1 cellular context compared by ENCODE assay signal in the genomic region with DNA sequence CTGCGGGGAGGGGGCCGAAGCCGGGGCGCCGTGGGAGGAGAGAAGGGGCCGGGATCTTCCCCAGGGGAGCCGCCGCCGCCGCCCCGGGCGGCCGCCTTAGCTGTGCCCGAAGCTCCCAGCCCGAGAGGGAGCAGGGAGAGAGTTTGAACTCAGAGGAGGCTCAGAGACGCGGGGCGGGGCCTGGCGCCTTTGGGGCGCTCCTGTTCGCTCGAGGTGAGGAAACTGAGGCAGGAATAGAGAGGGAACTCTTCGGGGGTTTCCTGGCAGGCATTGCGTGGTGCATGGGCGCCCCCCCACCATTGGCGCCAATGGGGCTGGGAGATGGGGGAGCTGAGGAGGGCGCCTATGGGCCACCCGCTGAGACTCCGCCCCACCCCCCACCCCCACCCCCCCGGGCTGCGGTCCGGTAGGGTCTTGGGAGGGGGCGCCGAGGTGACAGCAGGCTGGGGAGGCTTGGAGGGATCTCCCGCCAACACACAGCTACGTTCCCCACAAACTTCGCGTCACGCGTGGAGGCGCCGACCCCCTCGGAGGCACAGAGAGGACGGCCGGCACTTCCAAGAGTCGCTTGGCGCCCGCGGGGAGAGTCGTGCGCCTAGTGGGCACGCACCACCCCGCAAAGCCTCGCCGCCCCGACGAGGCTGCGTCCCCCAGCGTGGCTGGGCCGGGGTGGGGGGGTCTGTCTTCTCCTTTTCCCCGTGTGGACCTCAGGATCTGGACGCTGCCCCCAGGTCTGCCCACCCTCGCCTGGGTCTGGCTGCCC.
A peak's percentile ranks its signal among the peaks of the same experiment; 100 is the strongest.
TF ChIP-seq lines count a peak whose summit lies in the region.

No MANE protein-coding gene starts in this region.

TF ChIP-seq in HepG2, 621 proteins besides CTCF, POLR2A, EP300 and RAD21 (continues in another document):
- no peak for TF ChIP-seq PAF1 (CRISPR knock-in tag; IDR thresholded peaks at IDR 0.05)
- 0 out of 2 replicates have a peak, but pooled peaks have one; percentile 54 for TF ChIP-seq ZNF430 (CRISPR knock-in tag; IDR thresholded peaks at IDR 0.05)
- no peak for TF ChIP-seq SIX4 (CRISPR knock-in tag; IDR thresholded peaks at IDR 0.05)
- no peak for TF ChIP-seq SATB2 (CRISPR knock-in tag; IDR thresholded peaks at IDR 0.05)
- TF ChIP-seq KMT2B (CRISPR knock-in tag; IDR thresholded peaks at IDR 0.05): no peak
- TF ChIP-seq RBM22 (optimal IDR thresholded peaks at IDR 0.05; ENCODE audit: low read length): peak; percentile 74
- peak; percentile 72 for TF ChIP-seq TOPORS (CRISPR knock-in tag; IDR thresholded peaks at IDR 0.05)
- TF ChIP-seq REST (IDR thresholded peaks at IDR 0.05; ENCODE audit: borderline replicate concordance in 1 of 2, low read depth in 1 of 2, low read length in 2 of 2): peak in 1 of 2 experiments; percentile 61; a peak in 1 of 4 replicates
- no peak for TF ChIP-seq SP140L (CRISPR knock-in tag; IDR thresholded peaks at IDR 0.05; ENCODE audit: borderline replicate concordance)
- TF ChIP-seq, protein P1, sequence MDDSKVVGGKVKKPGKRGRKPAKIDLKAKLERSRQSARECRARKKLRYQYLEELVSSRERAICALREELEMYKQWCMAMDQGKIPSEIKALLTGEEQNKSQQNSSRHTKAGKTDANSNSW (CRISPR knock-in tag; IDR thresholded peaks at IDR 0.05; ENCODE audit: borderline replicate concordance): no peak
- TF ChIP-seq ZNF446 (CRISPR knock-in tag; IDR thresholded peaks at IDR 0.05): peak; percentile 50; the same call in 1 of the 2 replicates
- TF ChIP-seq ZFP36L2 (CRISPR knock-in tag; IDR thresholded peaks at IDR 0.05): no peak
- TF ChIP-seq ZNF121 (CRISPR knock-in tag; IDR thresholded peaks at IDR 0.05): 0 out of 2 replicates have a peak, but pooled peaks have one; percentile 25
- no peak for TF ChIP-seq FOXA1 (IDR thresholded peaks at IDR 0.05)
- TF ChIP-seq FOXA1 (CRISPR knock-in tag; IDR thresholded peaks at IDR 0.05): no peak
- TF ChIP-seq ZNF674 (CRISPR knock-in tag; IDR thresholded peaks at IDR 0.05; ENCODE audit: low read depth): peak; percentile 76; the same call in 1 of the 2 replicates
- TF ChIP-seq MYNN (CRISPR knock-in tag; IDR thresholded peaks at IDR 0.05; ENCODE audit: low read depth): peak; percentile 60; the same call in 1 of the 2 replicates
- peak; percentile 56 for TF ChIP-seq DMAP1 (CRISPR knock-in tag; IDR thresholded peaks at IDR 0.05)
- no peak; the same call in 1 of the 2 replicates for TF ChIP-seq KLF11 (CRISPR knock-in tag; IDR thresholded peaks at IDR 0.05)
- TF ChIP-seq, protein P2, sequence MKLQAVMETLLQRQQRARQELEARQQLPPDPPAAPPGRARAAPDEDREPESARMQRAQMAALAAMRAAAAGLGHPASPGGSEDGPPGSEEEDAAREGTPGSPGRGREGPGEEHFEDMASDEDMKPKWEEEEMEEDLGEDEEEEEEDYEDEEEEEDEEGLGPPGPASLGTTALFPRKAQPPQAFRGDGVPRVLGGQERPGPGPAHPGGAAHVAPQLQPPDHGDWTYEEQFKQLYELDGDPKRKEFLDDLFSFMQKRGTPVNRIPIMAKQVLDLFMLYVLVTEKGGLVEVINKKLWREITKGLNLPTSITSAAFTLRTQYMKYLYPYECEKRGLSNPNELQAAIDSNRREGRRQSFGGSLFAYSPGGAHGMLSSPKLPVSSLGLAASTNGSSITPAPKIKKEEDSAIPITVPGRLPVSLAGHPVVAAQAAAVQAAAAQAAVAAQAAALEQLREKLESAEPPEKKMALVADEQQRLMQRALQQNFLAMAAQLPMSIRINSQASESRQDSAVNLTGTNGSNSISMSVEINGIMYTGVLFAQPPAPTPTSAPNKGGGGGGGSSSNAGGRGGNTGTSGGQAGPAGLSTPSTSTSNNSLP (IDR thresholded peaks at IDR 0.05; ENCODE audit: low read depth, low read length): no peak
- peak; percentile 26; the same call in 1 of the 2 replicates for TF ChIP-seq ZNF414 (CRISPR knock-in tag; IDR thresholded peaks at IDR 0.05)
- TF ChIP-seq SALL2 (CRISPR knock-in tag; IDR thresholded peaks at IDR 0.05): peak; percentile 10; the same call in 1 of the 2 replicates
- TF ChIP-seq TBL1XR1 (IDR thresholded peaks at IDR 0.05; ENCODE audit: borderline replicate concordance, low read length, partially characterized antibody): peak; percentile 41
- TF ChIP-seq HNRNPL (IDR thresholded peaks at IDR 0.05; ENCODE audit: low read depth, low read length): peak; percentile 93
- peak; percentile 44 for TF ChIP-seq ZC3H4 (CRISPR knock-in tag; IDR thresholded peaks at IDR 0.05; ENCODE audit: borderline replicate concordance)
- no peak; the same call in 1 of the 2 replicates for TF ChIP-seq ZNF224 (CRISPR knock-in tag; IDR thresholded peaks at IDR 0.05)
- TF ChIP-seq CBFB (CRISPR knock-in tag; IDR thresholded peaks at IDR 0.05): no peak; the same call in 1 of the 2 replicates
- TF ChIP-seq ZNF556 (CRISPR knock-in tag; IDR thresholded peaks at IDR 0.05; ENCODE audit: borderline replicate concordance): no peak
- no peak; the same call in 1 of the 2 replicates for TF ChIP-seq DZIP1 (CRISPR knock-in tag; IDR thresholded peaks at IDR 0.05)
- no peak for TF ChIP-seq ZBTB42 (CRISPR knock-in tag; IDR thresholded peaks at IDR 0.05)
- TF ChIP-seq SIN3B (IDR thresholded peaks at IDR 0.05; ENCODE audit: low read length): no peak
- TF ChIP-seq, protein P3, sequence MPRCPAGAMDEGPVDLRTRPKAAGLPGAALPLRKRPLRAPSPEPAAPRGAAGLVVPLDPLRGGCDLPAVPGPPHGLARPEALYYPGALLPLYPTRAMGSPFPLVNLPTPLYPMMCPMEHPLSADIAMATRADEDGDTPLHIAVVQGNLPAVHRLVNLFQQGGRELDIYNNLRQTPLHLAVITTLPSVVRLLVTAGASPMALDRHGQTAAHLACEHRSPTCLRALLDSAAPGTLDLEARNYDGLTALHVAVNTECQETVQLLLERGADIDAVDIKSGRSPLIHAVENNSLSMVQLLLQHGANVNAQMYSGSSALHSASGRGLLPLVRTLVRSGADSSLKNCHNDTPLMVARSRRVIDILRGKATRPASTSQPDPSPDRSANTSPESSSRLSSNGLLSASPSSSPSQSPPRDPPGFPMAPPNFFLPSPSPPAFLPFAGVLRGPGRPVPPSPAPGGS (CRISPR knock-in tag; IDR thresholded peaks at IDR 0.05): no peak
- no peak for TF ChIP-seq GABPA (IDR thresholded peaks at IDR 0.05; ENCODE audit: low read depth, low read length)
- TF ChIP-seq GABPA (CRISPR knock-in tag; IDR thresholded peaks at IDR 0.05; ENCODE audit: low read depth): peak; percentile 30
- TF ChIP-seq ZNF33B (CRISPR knock-in tag; IDR thresholded peaks at IDR 0.05): no peak
- TF ChIP-seq SAFB2 (CRISPR knock-in tag; IDR thresholded peaks at IDR 0.05; ENCODE audit: borderline replicate concordance, low read depth): peak; percentile 93
- no peak for TF ChIP-seq FUBP1 (CRISPR knock-in tag; IDR thresholded peaks at IDR 0.05; ENCODE audit: borderline replicate concordance)
- TF ChIP-seq LCORL (IDR thresholded peaks at IDR 0.05): no peak
- no peak for TF ChIP-seq LCORL (CRISPR knock-in tag; IDR thresholded peaks at IDR 0.05)
- TF ChIP-seq MXD1 (CRISPR knock-in tag; IDR thresholded peaks at IDR 0.05): peak; percentile 83
- TF ChIP-seq ZNF768 (CRISPR knock-in tag; IDR thresholded peaks at IDR 0.05): 0 out of 2 replicates have a peak, but pooled peaks have one; percentile 47
- TF ChIP-seq, protein P4, sequence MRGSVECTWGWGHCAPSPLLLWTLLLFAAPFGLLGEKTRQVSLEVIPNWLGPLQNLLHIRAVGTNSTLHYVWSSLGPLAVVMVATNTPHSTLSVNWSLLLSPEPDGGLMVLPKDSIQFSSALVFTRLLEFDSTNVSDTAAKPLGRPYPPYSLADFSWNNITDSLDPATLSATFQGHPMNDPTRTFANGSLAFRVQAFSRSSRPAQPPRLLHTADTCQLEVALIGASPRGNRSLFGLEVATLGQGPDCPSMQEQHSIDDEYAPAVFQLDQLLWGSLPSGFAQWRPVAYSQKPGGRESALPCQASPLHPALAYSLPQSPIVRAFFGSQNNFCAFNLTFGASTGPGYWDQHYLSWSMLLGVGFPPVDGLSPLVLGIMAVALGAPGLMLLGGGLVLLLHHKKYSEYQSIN (CRISPR knock-in tag; IDR thresholded peaks at IDR 0.05; ENCODE audit: borderline replicate concordance): no peak
- TF ChIP-seq, protein P5, sequence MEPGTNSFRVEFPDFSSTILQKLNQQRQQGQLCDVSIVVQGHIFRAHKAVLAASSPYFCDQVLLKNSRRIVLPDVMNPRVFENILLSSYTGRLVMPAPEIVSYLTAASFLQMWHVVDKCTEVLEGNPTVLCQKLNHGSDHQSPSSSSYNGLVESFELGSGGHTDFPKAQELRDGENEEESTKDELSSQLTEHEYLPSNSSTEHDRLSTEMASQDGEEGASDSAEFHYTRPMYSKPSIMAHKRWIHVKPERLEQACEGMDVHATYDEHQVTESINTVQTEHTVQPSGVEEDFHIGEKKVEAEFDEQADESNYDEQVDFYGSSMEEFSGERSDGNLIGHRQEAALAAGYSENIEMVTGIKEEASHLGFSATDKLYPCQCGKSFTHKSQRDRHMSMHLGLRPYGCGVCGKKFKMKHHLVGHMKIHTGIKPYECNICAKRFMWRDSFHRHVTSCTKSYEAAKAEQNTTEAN (CRISPR knock-in tag; conservative IDR thresholded peaks at IDR 0.05): no peak
- no peak for TF ChIP-seq ZNF773 (CRISPR knock-in tag; IDR thresholded peaks at IDR 0.05; ENCODE audit: borderline replicate concordance)
